ENCODE assay signal across 1 cellular context in the genomic region with DNA sequence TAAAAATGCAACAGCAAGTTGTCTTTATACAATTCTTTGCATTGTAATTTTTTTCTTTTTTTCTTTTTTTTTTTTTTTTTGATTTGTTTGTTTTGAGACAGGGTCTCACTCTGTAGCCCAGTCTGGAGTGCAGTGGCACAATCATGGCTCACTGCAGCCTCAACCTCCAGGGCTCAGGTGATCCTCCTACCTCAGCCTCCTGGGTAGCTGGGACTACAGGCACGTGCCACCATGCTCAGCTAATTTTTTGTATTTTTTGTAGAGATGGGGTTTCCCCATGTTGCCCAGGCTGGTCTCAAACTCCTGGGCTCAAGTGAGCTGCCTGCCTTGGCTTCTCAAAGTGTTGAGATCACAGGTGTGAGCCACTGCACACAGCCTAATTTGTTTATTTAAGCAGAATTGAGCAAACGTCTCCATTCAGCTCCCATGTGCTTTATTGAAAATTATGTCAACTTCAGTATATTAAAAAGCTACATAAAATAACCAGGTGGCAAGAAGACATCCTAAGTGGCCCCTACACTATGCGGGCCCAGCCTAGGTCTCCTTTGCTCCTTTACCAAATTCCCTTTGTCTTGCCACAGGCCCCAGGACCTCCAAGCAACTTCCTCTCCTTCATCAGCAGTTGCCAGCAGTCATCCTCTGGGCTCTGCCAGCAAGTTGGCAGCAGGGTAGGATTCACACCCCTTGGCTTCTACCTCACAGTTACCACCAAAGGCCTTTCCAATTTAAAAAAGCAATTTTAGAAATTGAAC.
TF ChIP-seq lines count a peak whose summit lies in the region.

No MANE protein-coding gene starts in this region.

TF ChIP-seq in HepG2, 621 proteins besides CTCF, POLR2A, EP300 and RAD21:
- TF ChIP-seq, protein P1, sequence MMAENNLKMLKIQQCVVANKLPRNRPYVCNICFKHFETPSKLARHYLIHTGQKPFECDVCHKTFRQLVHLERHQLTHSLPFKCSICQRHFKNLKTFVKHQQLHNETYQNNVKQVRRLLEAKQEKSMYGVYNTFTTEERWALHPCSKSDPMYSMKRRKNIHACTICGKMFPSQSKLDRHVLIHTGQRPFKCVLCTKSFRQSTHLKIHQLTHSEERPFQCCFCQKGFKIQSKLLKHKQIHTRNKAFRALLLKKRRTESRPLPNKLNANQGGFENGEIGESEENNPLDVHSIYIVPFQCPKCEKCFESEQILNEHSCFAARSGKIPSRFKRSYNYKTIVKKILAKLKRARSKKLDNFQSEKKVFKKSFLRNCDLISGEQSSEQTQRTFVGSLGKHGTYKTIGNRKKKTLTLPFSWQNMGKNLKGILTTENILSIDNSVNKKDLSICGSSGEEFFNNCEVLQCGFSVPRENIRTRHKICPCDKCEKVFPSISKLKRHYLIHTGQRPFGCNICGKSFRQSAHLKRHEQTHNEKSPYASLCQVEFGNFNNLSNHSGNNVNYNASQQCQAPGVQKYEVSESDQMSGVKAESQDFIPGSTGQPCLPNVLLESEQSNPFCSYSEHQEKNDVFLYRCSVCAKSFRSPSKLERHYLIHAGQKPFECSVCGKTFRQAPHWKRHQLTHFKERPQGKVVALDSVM (CRISPR knock-in tag; IDR thresholded peaks at IDR 0.05) = 0 out of 2 replicates have a peak, but pooled peaks have one; percentile 20
- 0 out of 2 replicates have a peak, but pooled peaks have one; percentile 34 for TF ChIP-seq MED13 (CRISPR knock-in tag; IDR thresholded peaks at IDR 0.05)
